ENCODE assay signal across 8 cellular contexts in the genomic region with DNA sequence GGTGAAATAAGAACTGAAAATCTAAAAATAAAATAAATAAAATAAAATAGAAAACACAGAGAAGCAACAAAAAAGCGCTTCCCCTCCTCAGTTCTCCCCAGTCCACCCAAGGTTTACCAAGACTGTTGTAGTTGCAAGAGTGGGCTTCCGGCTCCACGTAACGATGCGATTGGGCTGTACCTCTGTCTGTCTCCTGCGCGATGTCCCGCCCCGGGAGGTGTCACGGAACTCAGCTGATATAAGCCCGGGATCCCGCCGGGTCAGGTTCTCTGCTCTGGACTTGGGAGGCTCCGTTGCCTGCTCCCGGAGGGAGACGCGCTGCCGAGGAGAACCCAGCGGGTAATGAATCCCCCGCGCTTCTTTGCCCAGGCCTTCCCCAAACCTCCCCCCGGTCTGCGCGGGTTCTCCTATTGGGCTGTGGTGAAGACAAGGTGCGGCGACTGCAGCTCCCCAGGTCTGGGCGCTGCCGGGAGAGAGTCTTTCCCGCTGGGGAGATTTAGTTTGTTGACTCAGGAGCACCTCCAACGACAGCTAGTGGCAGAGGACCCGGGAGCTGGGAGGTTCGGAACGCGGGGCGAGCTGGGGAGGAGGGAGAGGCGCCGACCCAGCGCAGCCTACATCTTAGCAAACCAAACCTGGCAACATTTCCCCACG. TPM values are rescaled to one million over a fixed set of nuclear protein-coding genes. Genes with fewer than 3 reads are reported as not detected.
DNase-seq lines count a peak whose midpoint lies in the region; ATAC-seq lines count a peak whose summit lies in the region.

A gene (plus strand): TSS at position 268 of the 654 bp plus-strand sequence. CDS start 15,619 bp downstream, outside the sequence.

- H3K27ac Mint-ChIP-seq in activated CD4-positive, alpha-beta T cell treated with anti-CD3 and anti-CD28 coated beads, Interleukin-2, amount 10 ng/mL, durations not matched to agents 7 days and 5 days = peak within 1 kb of the TSS; percentile 97

- CTCF ChIA-PET in activated CD4-positive, alpha-beta T cell treated with anti-CD3 and anti-CD28 coated beads, Interleukin-2, amount 10 ng/mL, durations not matched to agents 7 days and 5 days (lab: Charles Lee) = interaction anchor here (0.5 to 1.4 kb wide), 10 partner anchors 12 to 296 kb away, joined by 3 to 7 read pairs (median 4); no protein-coding TSS in a partner anchor

- peak; percentile 86 for DNase-seq in NCI-H226
- peak; percentile 96 for DNase-seq in activated CD4-positive, alpha-beta T cell treated with anti-CD3 and anti-CD28 coated beads, Interleukin-2, amount 10 ng/mL, durations not matched to agents 7 days and 5 days
- peak; percentile 46 for DNase-seq in cortex of kidney (lab: John Stamatoyannopoulos, UW)
- peak; percentile 78 to 87 (median 84) for DNase-seq in stimulated activated CD4-positive, alpha-beta T cell treated with anti-CD3 and anti-CD28 coated beads, Interleukin-1b, Interleukin-23, amount 100 ng/mL, for 24 hours (ENCODE audit: low read depth in 4 of 4, low spot score in 1 of 4)

- H3K36me3 ChIP-seq in ACC112 (ENCODE audit: insufficient read depth, low read length) = peaks cover 15% of the 10 kb centered on the region

- peaks cover 53% of the 10 kb centered on the region for H3K4me1 Mint-ChIP-seq in activated CD4-positive, alpha-beta T cell treated with anti-CD3 and anti-CD28 coated beads, Interleukin-2, amount 10 ng/mL, durations not matched to agents 7 days and 5 days

- H3K36me3 Mint-ChIP-seq in activated CD4-positive, alpha-beta T cell treated with anti-CD3 and anti-CD28 coated beads, Interleukin-2, amount 10 ng/mL, durations not matched to agents 7 days and 5 days (ENCODE audit: low read depth) = peaks cover 78% of the 10 kb centered on the region

- peak within 1 kb of the TSS; percentile 61 for H2AFZ ChIP-seq in ACC112 (ENCODE audit: low read length, unreplicated experiment)

- ATAC-seq in GM18867 (IDR thresholded peaks at IDR 0.05; ENCODE audit: unreplicated experiment) (peak; percentile 74), HG03097 (IDR thresholded peaks at IDR 0.05; ENCODE audit: low FRiP score, unreplicated experiment) (peak; percentile 62)

- peak within 1 kb of the TSS; percentile 94 for H3K4me3 Mint-ChIP-seq in activated CD4-positive, alpha-beta T cell treated with anti-CD3 and anti-CD28 coated beads, Interleukin-2, amount 10 ng/mL, durations not matched to agents 7 days and 5 days

- H3K4me3 ChIP-seq in ACC112 (ENCODE audit: low read depth, low read length) = peak within 1 kb of the TSS; percentile 95

- POLR2A ChIA-PET in activated CD4-positive, alpha-beta T cell treated with anti-CD3 and anti-CD28 coated beads, Interleukin-2, amount 10 ng/mL, durations not matched to agents 7 days and 5 days (lab: Charles Lee) = interaction anchor here (0.8 to 1.3 kb wide), 4 partner anchors 28 to 294 kb away, joined by 3 to 16 read pairs (median 5); no protein-coding TSS in a partner anchor

- peaks cover 41% of the 10 kb centered on the region for H3K4me1 ChIP-seq in ACC112 (ENCODE audit: control insufficient read depth, insufficient read depth, low read length, unreplicated experiment)

- no peaks in the 10 kb centered on the region for H3K9me3 Mint-ChIP-seq in activated CD4-positive, alpha-beta T cell treated with anti-CD3 and anti-CD28 coated beads, Interleukin-2, amount 10 ng/mL, durations not matched to agents 7 days and 5 days

- no peaks in the 10 kb centered on the region for H3K27me3 ChIP-seq in ACC112 (ENCODE audit: insufficient read depth, low read length)
- no peaks in the 10 kb centered on the region for H3K27me3 ChIP-seq in layer of hippocampus (ENCODE audit: control insufficient read depth, insufficient read depth, low read length)

- H3K27me3 Mint-ChIP-seq in activated CD4-positive, alpha-beta T cell treated with anti-CD3 and anti-CD28 coated beads, Interleukin-2, amount 10 ng/mL, durations not matched to agents 7 days and 5 days = no peaks in the 10 kb centered on the region

- peak within 1 kb of the TSS; percentile 96 for H3K27ac ChIP-seq in ACC112 (ENCODE audit: low read depth, low read length)
- peak within 1 kb of the TSS; percentile 81 for H3K27ac ChIP-seq in layer of hippocampus (ENCODE audit: low read depth, low read length)

- H3K79me2 ChIP-seq in ACC112 (ENCODE audit: control insufficient read depth, insufficient read depth, low read length, unreplicated experiment) = peaks cover 56% of the 10 kb centered on the region

RNA-seq across cellular contexts. Expression of the gene that starts here (rescaled TPM):
- 100 to 1,000 TPM; 199 to 212 TPM for total RNA-seq in activated CD4-positive, alpha-beta T cell treated with anti-CD3 and anti-CD28 coated beads, Interleukin-2, amount 10 ng/mL, durations not matched to agents 7 days and 5 days

Comparison
In these comparisons a context has a peak if more than half of its experiments do, and no peak if none do; other contexts are left out.
1. Peak in every context shown above with its lines: DNase-seq, ATAC-seq, H3K4me3 ChIP-seq and H3K27ac ChIP-seq.
2. DNase-seq: peak in every context shown above with its lines; median percentile 96 in activated CD4-positive, alpha-beta T cell treated with anti-CD3 and anti-CD28 coated beads, Interleukin-2, amount 10 ng/mL, durations not matched to agents 7 days and 5 days; 86 in NCI-H226; 84 in stimulated activated CD4-positive, alpha-beta T cell treated with anti-CD3 and anti-CD28 coated beads, Interleukin-1b, Interleukin-23, amount 100 ng/mL, for 24 hours; 46 in cortex of kidney.